In the genomic region with DNA sequence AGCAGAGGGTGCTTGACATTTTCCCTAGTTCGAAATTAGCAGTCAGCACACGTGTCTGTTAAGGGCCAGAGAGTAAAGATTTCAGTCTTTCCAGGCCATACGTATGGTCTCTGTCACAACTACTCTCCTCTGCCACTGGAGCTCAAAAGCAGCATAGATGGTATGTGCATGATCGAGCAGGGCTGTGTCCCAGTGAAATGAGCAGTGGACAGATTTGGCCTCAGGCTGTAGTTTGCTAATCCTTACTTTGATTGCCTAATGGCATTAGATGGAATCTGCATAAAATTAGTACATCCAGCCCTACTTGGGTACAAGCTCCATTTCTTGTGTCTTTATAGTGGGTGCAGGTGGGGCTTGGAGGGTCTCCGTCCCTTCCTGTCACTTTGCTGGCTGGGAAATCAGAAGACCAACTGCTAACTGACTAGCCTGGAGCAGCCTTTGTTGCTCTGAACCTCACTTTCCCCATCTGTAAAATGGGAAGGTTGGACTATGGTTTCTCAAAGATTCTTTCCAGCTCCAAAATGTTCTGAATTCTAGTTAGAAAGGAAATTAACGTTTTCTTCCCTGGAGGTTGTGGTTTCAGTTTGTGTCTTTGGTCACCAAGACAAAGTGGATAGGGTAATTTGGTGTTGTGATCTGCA, we compare ENCODE assay signal across 21 cellular contexts.
DNase-seq lines count a peak whose midpoint lies in the region; ATAC-seq, FAIRE-seq and TF ChIP-seq lines count a peak whose summit lies in the region.
"Had no signal": no experiment of that assay in that cellular context is flagged by ENCODE, and none has a peak within 500 bp of the region (broad histone marks: within the 10 kb centered on the region; RNA-seq: fewer than 3 reads in every experiment).

No MANE protein-coding gene starts in this region.

- 5% methylated on average over 5 of the region's 6 CpGs for WGBS in HepG2 (ENCODE audit: low lambda C conversion rate)
- WGBS in right lobe of liver (ENCODE audit: insufficient coverage, low coverage, low lambda C conversion rate, missing lambda C conversion rate) = 51% methylated on average over 5 of the region's 6 CpGs
- 1% methylated on average over 6 of the region's 6 CpGs for WGBS in K562 (ENCODE audit: insufficient coverage, low coverage, missing lambda C conversion rate)
- 93% methylated on average over 6 of the region's 6 CpGs for WGBS in aorta, 2 donors

- TF ChIP-seq EP300 in HepG2 (IDR thresholded peaks at IDR 0.05; ENCODE audit: low read depth in 2 of 2, low read length in 2 of 2) (no peak), HepG2 (CRISPR knock-in tag; IDR thresholded peaks at IDR 0.05; ENCODE audit: borderline replicate concordance) (no peak), K562 (IDR thresholded peaks at IDR 0.05; ENCODE audit: low read length) (no peak)

- H4K20me1 ChIP-seq in HepG2 (ENCODE audit: insufficient read depth, low read length) = no peaks in the 10 kb centered on the region
- H4K20me1 ChIP-seq in K562 (replicated peaks; ENCODE audit: control insufficient read depth, insufficient read depth, low read length) = 0 out of 2 replicates have a peak, but pooled peaks cover 5% of the 10 kb centered on the region

- H3K4me1 ChIP-seq in HepG2 (ENCODE audit: insufficient read depth, low read length) (no peaks in the 10 kb centered on the region), right lobe of liver (no peaks in the 10 kb centered on the region), K562 (replicated peaks in 1 of 2; ENCODE audit: control insufficient read depth in 2 of 2, insufficient read depth in 2 of 2, low read length in 2 of 2) (0 out of 5 replicates have a peak, but pooled peaks cover 0 to 5% of the 10 kb centered on the region in 2 experiments), aorta (ENCODE audit: control insufficient read depth in 1 of 2, insufficient read depth in 2 of 2, low read length in 2 of 2) (no peaks in the 10 kb centered on the region)
- H3K4me1 ChIP-seq: Caco-2 had no signal

- no peak overlapping the region for H2AFZ ChIP-seq in HepG2 (ENCODE audit: low read length)
- no peak overlapping the region for H2AFZ ChIP-seq in K562 (ENCODE audit: low read depth, low read length)
- H2AFZ ChIP-seq: PC-9 had no signal

- FAIRE-seq in HepG2 (lab: Jason Lieb, UNC) (no peak), K562 (lab: Jason Lieb, UNC) (no peak)
- FAIRE-seq: GM12878, GM18507, H54 had no signal

- in situ Hi-C loops in HepG2 (cut with HindIII; ENCODE audit: extremely low pct_ligation_motif_present, low pct_unique_long_range_greater_than_20kb) = no loop called here
- in situ Hi-C loops in K562 (cut with MboI) = no loop called here

- intact Hi-C loops in HepG2 (cut with micrococcal nuclease; ENCODE audit: unreplicated experiment) (no loop called here), right lobe of liver (cut with DNase I) (no loop called here), K562 (cut with micrococcal nuclease) (no loop called here), aorta (cut with DNase I) (no loop called here)

- DNase-seq in HepG2 (ENCODE audit: low spot score) (no peak), right lobe of liver (no peak), K562 (ENCODE audit: extremely low read depth in 1 of 4, low spot score in 3 of 4) (no peak), fibroblast of villous mesenchyme (ENCODE audit: low read depth) (peak; percentile 49), aorta (peak; percentile 2 to 3), foreskin melanocyte (no peak), NCI-H1417 (lab: John Stamatoyannopoulos, UW) (no peak), medulla oblongata (ENCODE audit: extremely low spot score) (no peak)
- DNase-seq: 8988T; Caco-2; CD4-positive, alpha-beta T cell; DMS153; NCI-H1105; NCI-H1694; NCI-H510A; NCI-H774; PC-9 had no signal

- ATAC-seq in HepG2 = 0 out of 3 replicates have a peak, but pooled peaks have one; percentile 29
- ATAC-seq in right lobe of liver = no peak
- ATAC-seq in K562 = no peak
- ATAC-seq in aorta (ENCODE audit: low FRiP score) = no peak
- ATAC-seq: GM12878 had no signal

- TF ChIP-seq RAD21 in HepG2 (CRISPR knock-in tag; IDR thresholded peaks at IDR 0.05) (no peak), K562 (CRISPR knock-in tag; conservative IDR thresholded peaks at IDR 0.05 in 1 of 2, IDR thresholded peaks at IDR 0.05 in 1 of 2) (no peak)

- H3K36me3 ChIP-seq in HepG2 (replicated peaks in 1 of 2; ENCODE audit: control insufficient read depth in 1 of 2, insufficient read depth in 2 of 2, low read length in 2 of 2) (no peaks in the 10 kb centered on the region), right lobe of liver (no peaks in the 10 kb centered on the region), K562 (ENCODE audit: control insufficient read depth, insufficient read depth, low read length) (no peaks in the 10 kb centered on the region), aorta (ENCODE audit: control insufficient read depth in 1 of 2, insufficient read depth in 2 of 2, low read length in 1 of 2) (no peaks in the 10 kb centered on the region)

- TF ChIP-seq POLR2A in HepG2 (IDR thresholded peaks at IDR 0.05; ENCODE audit: insufficient read depth in 1 of 2, low read depth in 2 of 2, low read length in 2 of 2) (no peak), right lobe of liver (IDR thresholded peaks at IDR 0.05) (no peak), K562 (conservative IDR thresholded peaks at IDR 0.05) (no peak)

- H3K79me2 ChIP-seq in HepG2 (ENCODE audit: insufficient read depth, low read length) (no peaks in the 10 kb centered on the region), K562 (ENCODE audit: control insufficient read depth, insufficient read depth, low read length) (no peaks in the 10 kb centered on the region)

- H3K9me3 ChIP-seq in HepG2 (ENCODE audit: low read length) (no peaks in the 10 kb centered on the region), right lobe of liver (no peaks in the 10 kb centered on the region), K562 (replicated peaks; ENCODE audit: control insufficient read depth, insufficient read depth, low read depth, low read length) (no peaks in the 10 kb centered on the region), aorta (ENCODE audit: control insufficient read depth, low read length) (no peaks in the 10 kb centered on the region)
- H3K9me3 ChIP-seq: Caco-2, SJSA1 had no signal

- H3K27ac ChIP-seq in HepG2 (ENCODE audit: extremely low read length, insufficient read depth, low read length) (no peak overlapping the region), right lobe of liver (no peak overlapping the region), K562 (ENCODE audit: extremely low read depth, low read depth, low read length) (no peak overlapping the region), aorta (ENCODE audit: low read depth in 1 of 2, low read length in 2 of 2) (no peak overlapping the region)
- H3K27ac ChIP-seq: PC-9, SJSA1 had no signal

- H3K27me3 ChIP-seq in HepG2 (ENCODE audit: control insufficient read depth in 1 of 2, insufficient read depth in 2 of 2, low read length in 2 of 2) (peaks cover 5 to 55% of the 10 kb centered on the region in 2 experiments; a peak in 4 of 5 replicates), right lobe of liver (no peaks in the 10 kb centered on the region), K562 (ENCODE audit: control insufficient read depth in 2 of 2, insufficient read depth in 2 of 2, low read length in 2 of 2) (peaks cover 24 to 80% of the 10 kb centered on the region in 2 experiments; a peak in 4 of 5 replicates), aorta (ENCODE audit: control insufficient read depth in 1 of 2, insufficient read depth in 2 of 2, low read length in 1 of 2) (no peaks in the 10 kb centered on the region)
- H3K27me3 ChIP-seq: SJSA1 had no signal

- BruUV-seq in HepG2 (replicated peaks; lab: Mats Ljungman, UMichigan) = no TSS peak
- no TSS peak for BruUV-seq in K562 (replicated peaks; lab: Mats Ljungman, UMichigan)

- CTCF ChIA-PET in HepG2 (lab: Yijun Ruan, JAX; ENCODE audit: low intra/inter-chr PET ratio, low total read pairs) (no interaction called here), K562 (lab: Yijun Ruan, JAX; ENCODE audit: low intra/inter-chr PET ratio) (no interaction called here)

- H3K4me3 ChIP-seq in HepG2 (replicated peaks in 1 of 3; ENCODE audit: insufficient read depth in 1 of 3, low read depth in 2 of 3, low read length in 3 of 3) = no peak overlapping the region
- no peak overlapping the region for H3K4me3 ChIP-seq in right lobe of liver
- no peak overlapping the region for H3K4me3 ChIP-seq in K562
- H3K4me3 ChIP-seq in fibroblast of villous mesenchyme (ENCODE audit: low read depth, low read length) = no peak overlapping the region
- H3K4me3 ChIP-seq in aorta (ENCODE audit: low read length in 2 of 2) = no peak overlapping the region
- H3K4me3 ChIP-seq: GM12878, PC-9, SJSA1 had no signal

- H3K9ac ChIP-seq in HepG2 (ENCODE audit: insufficient read depth, low read depth, low read length) (no peak overlapping the region), K562 (ENCODE audit: insufficient read depth in 1 of 2, low read depth in 2 of 2, low read length in 2 of 2) (no peak overlapping the region)

- TF ChIP-seq CTCF in HepG2 (CRISPR knock-in tag; IDR thresholded peaks at IDR 0.05) = no peak
- no peak for TF ChIP-seq CTCF in right lobe of liver (IDR thresholded peaks at IDR 0.05)
- no peak for TF ChIP-seq CTCF in K562 (IDR thresholded peaks at IDR 0.05 in 2 of 3, conservative IDR thresholded peaks at IDR 0.05 in 1 of 3; ENCODE audit: insufficient read depth in 2 of 3, low read depth in 1 of 3, low read length in 3 of 3)
- TF ChIP-seq CTCF in fibroblast of villous mesenchyme (IDR thresholded peaks at IDR 0.05; ENCODE audit: insufficient read depth, low read depth, low read length) = no peak

- H3K4me2 ChIP-seq in HepG2 (ENCODE audit: low read depth, low read length) (no peak overlapping the region), K562 (ENCODE audit: insufficient read depth, low read length) (no peak overlapping the region)
- H3K4me2 ChIP-seq: PC-9 had no signal

- H3K9me1 ChIP-seq in K562 (ENCODE audit: control insufficient read depth, insufficient read depth, low read length) = no peaks in the 10 kb centered on the region

- POLR2A ChIA-PET in HepG2 (lab: Yijun Ruan, JAX) (no interaction called here), K562 (lab: Yijun Ruan, JAX) (interaction anchor here (0.7 to 1.3 kb wide), 3 partner anchors 14 to 527 kb away, joined by 3 read pairs; no protein-coding TSS in a partner anchor)

TF ChIP-seq in HepG2, 621 proteins besides CTCF, POLR2A, EP300 and RAD21 (continues in another document):
- TF ChIP-seq LCORL (IDR thresholded peaks at IDR 0.05) = no peak
- no peak for TF ChIP-seq LCORL (CRISPR knock-in tag; IDR thresholded peaks at IDR 0.05)

TF ChIP-seq in K562, 482 proteins besides CTCF, POLR2A, EP300 and RAD21:
- TF ChIP-seq SRSF3 (IDR thresholded peaks at IDR 0.05; ENCODE audit: insufficient read depth, low read length) (no peak), RBM25 (IDR thresholded peaks at IDR 0.05; ENCODE audit: low read depth, low read length, severe bottlenecking) (peak; percentile 77)

Comparison
In these comparisons a context has a peak if more than half of its experiments do, and no peak if none do; other contexts are left out.
1. DNase-seq: peak in fibroblast of villous mesenchyme (single experiment) and aorta (2 of 2); none in HepG2 (single experiment), right lobe of liver (0 of 3), K562 (0 of 4), foreskin melanocyte (single experiment), NCI-H1417 (0 of 3) and medulla oblongata (single experiment).